20 cellular contexts compared by ENCODE assay signal in genomic region chr20:64072664-64073063, GRCh38. TPM values are rescaled to one million over a fixed set of nuclear protein-coding genes. Genes with fewer than 3 reads are reported as not detected.
"Had no signal": no experiment of that assay in that cellular context is flagged by ENCODE, and none has a peak within 500 bp of the region (broad histone marks: within the 10 kb centered on the region; RNA-seq: fewer than 3 reads in every experiment).

No MANE protein-coding gene starts in this region.

- H3K4me1 ChIP-seq: foreskin keratinocyte had no signal

- H3K4me3 Mint-ChIP-seq: activated CD4-positive, alpha-beta memory T cell treated with anti-CD3 and anti-CD28 coated beads for 36 hours; activated naive CD8-positive, alpha-beta T cell treated with anti-CD3 and anti-CD28 coated beads, Interleukin-2, amount 50 U/mL, for 24 hours; effector memory CD8-positive, alpha-beta T cell; natural killer cell; T-helper 2 cell treated with Interferon-gamma antibody and Interleukin-4, amounts not matched to agents 5 μg/mL and 100 μg/mL, for 36 hours had no signal

- H3K9me3 ChIP-seq: stomach, thoracic aorta had no signal

- H3K27ac ChIP-seq: foreskin keratinocyte, skin epidermis, stomach, thoracic aorta had no signal

- H3K27ac Mint-ChIP-seq: activated CD4-positive, alpha-beta memory T cell treated with anti-CD3 and anti-CD28 coated beads for 36 hours; activated naive CD8-positive, alpha-beta T cell treated with anti-CD3 and anti-CD28 coated beads, Interleukin-2, amount 50 U/mL, for 24 hours had no signal

- H3K36me3 Mint-ChIP-seq: natural killer cell had no signal

- H3K9me3 Mint-ChIP-seq: activated CD4-positive, alpha-beta memory T cell treated with anti-CD3 and anti-CD28 coated beads for 36 hours; activated naive CD8-positive, alpha-beta T cell treated with anti-CD3 and anti-CD28 coated beads, Interleukin-2, amount 50 U/mL, for 24 hours; effector memory CD8-positive, alpha-beta T cell; natural killer cell; T-helper 2 cell treated with Interferon-gamma antibody and Interleukin-4, amounts not matched to agents 5 μg/mL and 100 μg/mL, for 36 hours had no signal

- H3K27me3 Mint-ChIP-seq: activated CD4-positive, alpha-beta memory T cell treated with anti-CD3 and anti-CD28 coated beads for 36 hours; activated naive CD8-positive, alpha-beta T cell treated with anti-CD3 and anti-CD28 coated beads, Interleukin-2, amount 50 U/mL, for 24 hours; effector memory CD8-positive, alpha-beta T cell had no signal

- H3K4me3 ChIP-seq: skin epidermis, stomach, thoracic aorta had no signal

- DNase-seq: activated CD4-positive, alpha-beta memory T cell treated with anti-CD3 and anti-CD28 coated beads for 36 hours; activated CD4-positive, CD25-positive, alpha-beta regulatory T cell treated with anti-CD3 and anti-CD28 coated beads, Interleukin-2, amount 50 U/mL, for 72 hours; activated CD8-positive, alpha-beta memory T cell treated with anti-CD3 and anti-CD28 coated beads, Interleukin-2, amount 50 U/mL, for 4 hours; activated naive CD4-positive, alpha-beta T cell treated with Interleukin-2 at 50 U/mL for 16 hours; activated naive CD8-positive, alpha-beta T cell treated with anti-CD3 and anti-CD28 coated beads, Interleukin-2, amount 50 U/mL, for 24 hours; aorta; cerebellar nuclear complex; effector memory CD8-positive, alpha-beta T cell; foreskin keratinocyte; kidney glomerular epithelial cell; mesendoderm; natural killer cell; posterior cingulate gyrus; stomach; SW 1271 had no signal

- ATAC-seq: activated naive CD8-positive, alpha-beta T cell treated with anti-CD3 and anti-CD28 coated beads, Interleukin-2, amount 50 U/mL, for 24 hours; effector memory CD8-positive, alpha-beta T cell; foreskin keratinocyte; natural killer cell had no signal

- H3K27me3 ChIP-seq: foreskin keratinocyte, stomach had no signal

RNA-seq across cellular contexts. Expression of gene LKAAEAR1, which starts 11.5 kb away (rescaled TPM):
- total RNA-seq: activated CD4-positive, alpha-beta memory T cell treated with anti-CD3 and anti-CD28 coated beads for 36 hours; aorta; foreskin keratinocyte; liver; natural killer cell; stomach; thoracic aorta; ureter had no signal

RNA-seq across cellular contexts. Expression of gene SOX18, which starts 23.2 kb away (rescaled TPM):
- total RNA-seq: activated CD4-positive, alpha-beta memory T cell treated with anti-CD3 and anti-CD28 coated beads for 36 hours; foreskin keratinocyte; natural killer cell had no signal
